30 cellular contexts compared by ENCODE assay signal in genomic region chr5:31334061-31334700, GRCh38.
"Had no signal": no experiment of that assay in that cellular context is flagged by ENCODE, and none has a peak within 500 bp of the region (broad histone marks: within the 10 kb centered on the region; RNA-seq: fewer than 3 reads in every experiment).

No MANE protein-coding gene starts in this region.

- ATAC-seq: esophagus mucosa; foreskin keratinocyte; gastroesophageal sphincter; heart left ventricle; left lobe of liver; mucosa of descending colon; naive thymus-derived CD8-positive, alpha-beta T cell; sciatic nerve; stimulated activated naive CD8-positive, alpha-beta T cell treated with anti-CD3 and anti-CD28 coated beads, Interleukin-15, amount 100 ng/mL, for 72 hours; upper lobe of right lung had no signal

- DNase-seq: dorsolateral prefrontal cortex; effector CD4-positive, alpha-beta T cell; foreskin keratinocyte; heart left ventricle; kidney; mucosa of descending colon; naive thymus-derived CD8-positive, alpha-beta T cell; nephron progenitor cell; stimulated activated CD4-positive, alpha-beta T cell treated with anti-CD3 and anti-CD28 coated beads, Interleukin-12 subunit alpha, Interleukin-12 subunit beta, amount 100 ng/mL, for 4 hours; stimulated activated CD4-positive, alpha-beta T cell treated with anti-CD3 and anti-CD28 coated beads, Interleukin-1b, Interleukin-23, amount 100 ng/mL, for 48 hours; stimulated activated CD4-positive, alpha-beta T cell treated with anti-CD3 and anti-CD28 coated beads, Interleukin-4, amount 100 ng/mL, for 1 hour; stimulated activated CD8-positive, alpha-beta memory T cell treated with anti-CD3 and anti-CD28 coated beads, Interleukin-4, amount 100 ng/mL, for 48 hours; stimulated activated naive CD4-positive, alpha-beta T cell; stimulated activated naive CD8-positive, alpha-beta T cell treated with anti-CD3 and anti-CD28 coated beads, Interleukin-15, amount 100 ng/mL, for 72 hours; transverse colon; upper lobe of right lung; uterus had no signal

- H3K79me2 ChIP-seq: hepatocyte had no signal

- H3K4me3 Mint-ChIP-seq: memory B cell; mesothelial cell of epicardium; naive thymus-derived CD8-positive, alpha-beta T cell; nephron progenitor cell; stimulated activated naive CD8-positive, alpha-beta T cell treated with anti-CD3 and anti-CD28 coated beads, Interleukin-15, amount 100 ng/mL, for 72 hours had no signal

- H3K4me1 Mint-ChIP-seq: memory B cell; naive thymus-derived CD8-positive, alpha-beta T cell; stimulated activated naive CD8-positive, alpha-beta T cell treated with anti-CD3 and anti-CD28 coated beads, Interleukin-15, amount 100 ng/mL, for 72 hours had no signal

- H2AFZ ChIP-seq: hepatocyte had no signal

- H3K36me3 Mint-ChIP-seq: memory B cell; mesothelial cell of epicardium; naive thymus-derived CD8-positive, alpha-beta T cell had no signal

- H3K4me1 ChIP-seq: foreskin keratinocyte, gastroesophageal sphincter, heart left ventricle, prostate gland, right atrium auricular region, suprapubic skin, upper lobe of right lung, uterus had no signal

- H3K4me2 ChIP-seq: hepatocyte, smooth muscle cell had no signal

- H3K9me3 Mint-ChIP-seq: memory B cell; mesothelial cell of epicardium; naive thymus-derived CD8-positive, alpha-beta T cell; nephron progenitor cell; stimulated activated naive CD8-positive, alpha-beta T cell treated with anti-CD3 and anti-CD28 coated beads, Interleukin-15, amount 100 ng/mL, for 72 hours had no signal

- H3K27ac Mint-ChIP-seq: memory B cell; mesothelial cell of epicardium; naive thymus-derived CD8-positive, alpha-beta T cell; nephron progenitor cell; stimulated activated naive CD8-positive, alpha-beta T cell treated with anti-CD3 and anti-CD28 coated beads, Interleukin-15, amount 100 ng/mL, for 72 hours had no signal

- H3K36me3 ChIP-seq: gastroesophageal sphincter, heart left ventricle, prostate gland, right atrium auricular region, suprapubic skin, transverse colon, upper lobe of right lung, uterus had no signal

- H3K9me3 ChIP-seq: gastroesophageal sphincter, heart left ventricle, mucosa of descending colon, prostate gland, right atrium auricular region, suprapubic skin, transverse colon, upper lobe of right lung, uterus had no signal

- H3K27me3 Mint-ChIP-seq: stimulated activated naive CD8-positive, alpha-beta T cell treated with anti-CD3 and anti-CD28 coated beads, Interleukin-15, amount 100 ng/mL, for 72 hours had no signal

- H3K27me3 ChIP-seq: gastroesophageal sphincter, heart left ventricle, hepatocyte, right atrium auricular region, suprapubic skin, transverse colon, upper lobe of right lung, uterus had no signal

- H3K27ac ChIP-seq: dorsolateral prefrontal cortex, epithelial cell of prostate, foreskin keratinocyte, gastroesophageal sphincter, heart left ventricle, hepatocyte, prostate gland, right atrium auricular region, suprapubic skin, transverse colon, upper lobe of right lung, uterus had no signal

- H3K4me3 ChIP-seq: dorsolateral prefrontal cortex, gastroesophageal sphincter, heart left ventricle, hepatocyte, lung, mucosa of descending colon, prostate gland, right atrium auricular region, smooth muscle cell, suprapubic skin, transverse colon, upper lobe of right lung, uterus had no signal
